Comparison of ENCODE assay signal across 19 cellular contexts in the genomic region with DNA sequence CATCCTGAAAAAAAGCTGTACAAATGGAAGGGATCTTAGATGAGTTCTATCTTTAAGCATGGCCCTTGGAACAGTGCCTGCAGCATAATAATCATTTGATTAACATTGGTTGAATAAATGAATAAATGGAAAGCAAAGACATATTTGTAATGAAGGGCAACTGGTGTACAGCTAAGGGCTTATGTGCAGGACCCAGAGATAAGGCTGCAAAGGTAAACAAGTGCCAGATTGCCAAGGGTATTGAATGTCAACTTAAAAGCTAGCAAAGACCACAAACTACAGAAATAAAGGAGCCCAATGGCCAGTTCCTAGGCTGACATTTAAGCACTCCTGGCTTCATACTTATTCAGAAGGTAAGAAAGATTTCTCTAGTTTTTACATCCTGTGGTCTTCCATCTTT.
"Had no signal": no experiment of that assay in that cellular context is flagged by ENCODE, and none has a peak within 500 bp of the region (broad histone marks: within the 10 kb centered on the region; RNA-seq: fewer than 3 reads in every experiment).

No MANE protein-coding gene starts in this region.

- H3K9me3 ChIP-seq: mucosa of descending colon, suprapubic skin had no signal

- ATAC-seq: foreskin keratinocyte; mucosa of descending colon; naive thymus-derived CD4-positive, alpha-beta T cell had no signal

- H3K27ac Mint-ChIP-seq: activated naive CD8-positive, alpha-beta T cell treated with anti-CD3 and anti-CD28 coated beads for 36 hours had no signal

- H3K27ac ChIP-seq: foreskin keratinocyte, parathyroid adenoma, suprapubic skin, VCaP had no signal

- H3K4me3 ChIP-seq: lung, mucosa of descending colon, suprapubic skin had no signal

- H3K27me3 Mint-ChIP-seq: activated naive CD8-positive, alpha-beta T cell treated with anti-CD3 and anti-CD28 coated beads for 36 hours; activated T-cell treated with anti-CD3 and anti-CD28 coated beads, Interleukin-2, amount 50 U/mL, for 24 hours; brain; naive thymus-derived CD4-positive, alpha-beta T cell had no signal

- H3K4me1 ChIP-seq: foreskin keratinocyte, suprapubic skin had no signal

- H3K4me3 Mint-ChIP-seq: activated naive CD8-positive, alpha-beta T cell treated with anti-CD3 and anti-CD28 coated beads for 36 hours; activated T-cell treated with anti-CD3 and anti-CD28 coated beads, Interleukin-2, amount 50 U/mL, for 24 hours; brain had no signal

- H3K27me3 ChIP-seq: foreskin keratinocyte, suprapubic skin had no signal

- DNase-seq: activated CD4-positive, alpha-beta T cell treated with anti-CD3 and anti-CD28 coated beads for 1 hour; activated CD4-positive, alpha-beta T cell treated with anti-CD3 and anti-CD28 coated beads, Interleukin-2, amount 50 U/mL, for 48 hours; activated gamma-delta T cell; activated naive CD8-positive, alpha-beta T cell treated with anti-CD3 and anti-CD28 coated beads for 36 hours; activated T-cell treated with anti-CD3 and anti-CD28 coated beads, Interleukin-2, amount 50 U/mL, for 24 hours; amygdala; cortex of kidney; effector CD8-positive, alpha-beta T cell; foreskin keratinocyte; mucosa of descending colon; naive thymus-derived CD4-positive, alpha-beta T cell; stimulated activated CD4-positive, alpha-beta T cell treated with anti-CD3 and anti-CD28 coated beads, Interleukin-4, amount 100 ng/mL, for 1 hour; stimulated activated naive CD4-positive, alpha-beta T cell treated with Interleukin-2 at 50 U/mL for 16 hours; T1000 had no signal

- H3K9me3 Mint-ChIP-seq: activated naive CD8-positive, alpha-beta T cell treated with anti-CD3 and anti-CD28 coated beads for 36 hours; activated T-cell treated with anti-CD3 and anti-CD28 coated beads, Interleukin-2, amount 50 U/mL, for 24 hours; brain; naive thymus-derived CD4-positive, alpha-beta T cell had no signal

- H3K4me1 Mint-ChIP-seq: brain had no signal
